Comparison of ENCODE assay signal across 29 cellular contexts in the genomic region with DNA sequence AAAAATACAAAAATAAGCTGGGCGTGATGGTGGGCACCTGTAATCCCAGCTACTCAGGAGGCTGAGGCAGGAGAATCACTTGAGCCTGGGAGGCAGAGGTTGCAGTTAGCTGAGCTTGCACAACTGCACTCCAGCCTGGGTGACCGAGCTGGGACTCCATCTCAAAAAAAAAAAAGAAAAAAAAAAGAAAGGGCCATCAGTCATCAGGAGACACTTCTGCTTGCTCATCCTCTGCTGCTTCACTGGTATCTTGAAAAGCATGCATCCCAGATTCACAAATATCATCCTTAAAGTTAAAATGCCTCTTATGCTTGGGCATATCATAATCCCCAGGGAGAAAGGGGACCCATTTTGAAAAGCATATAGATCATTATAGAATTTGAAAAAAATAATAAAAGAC.
A peak's percentile ranks its signal among the peaks of the same experiment; 100 is the strongest.
DNase-seq lines count a peak whose midpoint lies in the region; ATAC-seq, FAIRE-seq and TF ChIP-seq lines count a peak whose summit lies in the region.
"Had no signal": no experiment of that assay in that cellular context is flagged by ENCODE, and none has a peak within 500 bp of the region (broad histone marks: within the 10 kb centered on the region; RNA-seq: fewer than 3 reads in every experiment).

No MANE protein-coding gene starts in this region.

- H3K9me1 ChIP-seq in K562 (ENCODE audit: control insufficient read depth, insufficient read depth, low read length) = no peaks in the 10 kb centered on the region

- TF ChIP-seq EP300 in K562 (IDR thresholded peaks at IDR 0.05; ENCODE audit: low read length) = no peak

- no peak overlapping the region for H2AFZ ChIP-seq in K562 (ENCODE audit: low read depth, low read length)

- no peak overlapping the region for H3K27ac ChIP-seq in K562 (ENCODE audit: extremely low read depth, low read depth, low read length)
- H3K27ac ChIP-seq: 22Rv1; A549; BLaER1; BLaER1 treated with 17β-estradiol and CSF1 and Interleukin-3, amounts not matched to agents 10 nM and 100 nM; C4-2B had no signal

- H3K27me3 ChIP-seq in K562 (ENCODE audit: control insufficient read depth in 2 of 2, insufficient read depth in 2 of 2, low read length in 2 of 2) = no peaks in the 10 kb centered on the region
- H3K27me3 ChIP-seq: BE2C; BLaER1; BLaER1 treated with 17β-estradiol and CSF1 and Interleukin-3, amounts not matched to agents 10 nM and 100 nM had no signal

- no peak overlapping the region for H3K4me2 ChIP-seq in K562 (ENCODE audit: insufficient read depth, low read length)
- H3K4me2 ChIP-seq: A549; BLaER1; BLaER1 treated with 17β-estradiol and CSF1 and Interleukin-3, amounts not matched to agents 10 nM and 100 nM had no signal

- TF ChIP-seq CTCF in K562 (IDR thresholded peaks at IDR 0.05 in 2 of 3, conservative IDR thresholded peaks at IDR 0.05 in 1 of 3; ENCODE audit: insufficient read depth in 2 of 3, low read depth in 1 of 3, low read length in 3 of 3) = no peak

- no TSS peak for BruUV-seq in K562 (replicated peaks; lab: Mats Ljungman, UMichigan)

- H3K79me2 ChIP-seq in K562 (ENCODE audit: control insufficient read depth, insufficient read depth, low read length) = no peaks in the 10 kb centered on the region

- POLR2A ChIA-PET in K562 (lab: Yijun Ruan, JAX) = no interaction called here

- H3K9ac ChIP-seq in K562 (ENCODE audit: insufficient read depth in 1 of 2, low read depth in 2 of 2, low read length in 2 of 2) = no peak overlapping the region
- H3K9ac ChIP-seq: BLaER1; BLaER1 treated with 17β-estradiol and CSF1 and Interleukin-3, amounts not matched to agents 10 nM and 100 nM had no signal

- in situ Hi-C loops in K562 (cut with MboI) = no loop called here

- WGBS in K562 (ENCODE audit: insufficient coverage, low coverage, missing lambda C conversion rate) = 62% methylated on average over 2 of the region's 2 CpGs

- DNase-seq in K562 (ENCODE audit: extremely low read depth in 1 of 4, low spot score in 3 of 4) (no peak), NCI-H774 (lab: John Stamatoyannopoulos, UW) (no peak)
- DNase-seq: 8988T; ACHN; AML-193; BE2C; C1 segment of cervical spinal cord; Caco-2; Calu3; CD4-positive, alpha-beta memory T cell; CD4-positive, alpha-beta T cell; CD4-positive, CD25-positive, alpha-beta regulatory T cell; CD8-positive, alpha-beta memory T cell; CD8-positive, alpha-beta T cell; COR-L47; DMS 273 treated with DMSO at 0.1 percent for 48 hours; DMS153; DMS53; DMS79; DMS79 treated with DMSO at 0.1 percent for 48 hours; DND-41; EL had no signal

- CTCF ChIA-PET in K562 (lab: Yijun Ruan, JAX; ENCODE audit: low intra/inter-chr PET ratio) = no interaction called here

- no peak for TF ChIP-seq RAD21 in K562 (CRISPR knock-in tag; conservative IDR thresholded peaks at IDR 0.05 in 1 of 2, IDR thresholded peaks at IDR 0.05 in 1 of 2)

- no peak for FAIRE-seq in K562 (lab: Jason Lieb, UNC)
- FAIRE-seq: A204.1, A549, D721Med had no signal

- H3K36me3 ChIP-seq in K562 (ENCODE audit: control insufficient read depth, insufficient read depth, low read length) = no peaks in the 10 kb centered on the region
- H3K36me3 ChIP-seq: BE2C; BLaER1; BLaER1 treated with 17β-estradiol and CSF1 and Interleukin-3, amounts not matched to agents 10 nM and 100 nM had no signal

- no peak for TF ChIP-seq POLR2A in K562 (conservative IDR thresholded peaks at IDR 0.05)

- no peak for ATAC-seq in K562
- ATAC-seq: A549; CD8-positive, alpha-beta T cell had no signal

- no peaks in the 10 kb centered on the region for H4K20me1 ChIP-seq in K562 (replicated peaks; ENCODE audit: control insufficient read depth, insufficient read depth, low read length)
- H4K20me1 ChIP-seq: BLaER1; BLaER1 treated with 17β-estradiol and CSF1 and Interleukin-3, amounts not matched to agents 10 nM and 100 nM had no signal

- no peak overlapping the region for H3K4me3 ChIP-seq in K562
- H3K4me3 ChIP-seq: A549; BLaER1; BLaER1 treated with 17β-estradiol and CSF1 and Interleukin-3, amounts not matched to agents 10 nM and 100 nM had no signal

- H3K4me1 ChIP-seq in K562 (replicated peaks in 1 of 2; ENCODE audit: control insufficient read depth in 2 of 2, insufficient read depth in 2 of 2, low read length in 2 of 2) = no peaks in the 10 kb centered on the region; a peak in 1 of 5 replicates
- H3K4me1 ChIP-seq: BE2C; BLaER1; BLaER1 treated with 17β-estradiol and CSF1 and Interleukin-3, amounts not matched to agents 10 nM and 100 nM; Caco-2 had no signal

- no peaks in the 10 kb centered on the region for H3K9me3 ChIP-seq in K562 (replicated peaks; ENCODE audit: control insufficient read depth, insufficient read depth, low read depth, low read length)
- H3K9me3 ChIP-seq: A549; BE2C; BLaER1; BLaER1 treated with 17β-estradiol and CSF1 and Interleukin-3, amounts not matched to agents 10 nM and 100 nM; Caco-2 had no signal

- intact Hi-C loops in K562 (cut with micrococcal nuclease) = no loop called here

TF ChIP-seq in K562, 482 proteins besides CTCF, POLR2A, EP300 and RAD21 (continues in another document):
- TF ChIP-seq C11orf30 (IDR thresholded peaks at IDR 0.05; ENCODE audit: low read depth) (peak; percentile 21; the same call in 1 of the 2 replicates), DACH1 (IDR thresholded peaks at IDR 0.05; ENCODE audit: partially characterized antibody) (no peak), MIER1 (IDR thresholded peaks at IDR 0.05; ENCODE audit: low read depth) (no peak), ZNF316 (IDR thresholded peaks at IDR 0.05) (peak; percentile 46), IFI16 (CRISPR knock-in tag; IDR thresholded peaks at IDR 0.05) (no peak), NFIC (IDR thresholded peaks at IDR 0.05) (no peak), RBM17 (IDR thresholded peaks at IDR 0.05; ENCODE audit: borderline replicate concordance, low read depth, low read length) (no peak), SAP30 (IDR thresholded peaks at IDR 0.05; ENCODE audit: borderline replicate concordance, insufficient read depth, low read depth, low read length, poor library complexity, severe bottlenecking) (no peak), MEIS2 (IDR thresholded peaks at IDR 0.05; ENCODE audit: partially characterized antibody) (peak; percentile 78), MEF2D (tag; conservative IDR thresholded peaks at IDR 0.05; ENCODE audit: low read depth) (no peak), FOXJ3 (CRISPR knock-in tag; IDR thresholded peaks at IDR 0.05) (no peak), ZNF121 (CRISPR knock-in tag; conservative IDR thresholded peaks at IDR 0.05) (no peak), NCOA1 (IDR thresholded peaks at IDR 0.05; ENCODE audit: low read depth) (no peak), ZNF384 (IDR thresholded peaks at IDR 0.05; ENCODE audit: low read depth, low read length) (peak; percentile 74), NFE2 (IDR thresholded peaks at IDR 0.05; ENCODE audit: low read depth) (no peak), ZNF584 (CRISPR knock-in tag; IDR thresholded peaks at IDR 0.05; ENCODE audit: low read depth) (no peak), HMGN3 (IDR thresholded peaks at IDR 0.05; ENCODE audit: borderline replicate concordance, extremely low read depth, insufficient read length, low read depth, low read length) (no peak), RB1 (IDR thresholded peaks at IDR 0.05; ENCODE audit: low read depth) (no peak), ZNF134 (CRISPR knock-in tag; conservative IDR thresholded peaks at IDR 0.05) (no peak), TCF7 (IDR thresholded peaks at IDR 0.05; ENCODE audit: borderline replicate concordance) (no peak)
- TF ChIP-seq, protein P1, sequence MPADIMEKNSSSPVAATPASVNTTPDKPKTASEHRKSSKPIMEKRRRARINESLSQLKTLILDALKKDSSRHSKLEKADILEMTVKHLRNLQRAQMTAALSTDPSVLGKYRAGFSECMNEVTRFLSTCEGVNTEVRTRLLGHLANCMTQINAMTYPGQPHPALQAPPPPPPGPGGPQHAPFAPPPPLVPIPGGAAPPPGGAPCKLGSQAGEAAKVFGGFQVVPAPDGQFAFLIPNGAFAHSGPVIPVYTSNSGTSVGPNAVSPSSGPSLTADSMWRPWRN (IDR thresholded peaks at IDR 0.05; ENCODE audit: low read depth) = no peak
- TF ChIP-seq, protein P2, sequence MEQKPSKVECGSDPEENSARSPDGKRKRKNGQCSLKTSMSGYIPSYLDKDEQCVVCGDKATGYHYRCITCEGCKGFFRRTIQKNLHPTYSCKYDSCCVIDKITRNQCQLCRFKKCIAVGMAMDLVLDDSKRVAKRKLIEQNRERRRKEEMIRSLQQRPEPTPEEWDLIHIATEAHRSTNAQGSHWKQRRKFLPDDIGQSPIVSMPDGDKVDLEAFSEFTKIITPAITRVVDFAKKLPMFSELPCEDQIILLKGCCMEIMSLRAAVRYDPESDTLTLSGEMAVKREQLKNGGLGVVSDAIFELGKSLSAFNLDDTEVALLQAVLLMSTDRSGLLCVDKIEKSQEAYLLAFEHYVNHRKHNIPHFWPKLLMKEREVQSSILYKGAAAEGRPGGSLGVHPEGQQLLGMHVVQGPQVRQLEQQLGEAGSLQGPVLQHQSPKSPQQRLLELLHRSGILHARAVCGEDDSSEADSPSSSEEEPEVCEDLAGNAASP (IDR thresholded peaks at IDR 0.05) = no peak
- TF ChIP-seq, protein P3, sequence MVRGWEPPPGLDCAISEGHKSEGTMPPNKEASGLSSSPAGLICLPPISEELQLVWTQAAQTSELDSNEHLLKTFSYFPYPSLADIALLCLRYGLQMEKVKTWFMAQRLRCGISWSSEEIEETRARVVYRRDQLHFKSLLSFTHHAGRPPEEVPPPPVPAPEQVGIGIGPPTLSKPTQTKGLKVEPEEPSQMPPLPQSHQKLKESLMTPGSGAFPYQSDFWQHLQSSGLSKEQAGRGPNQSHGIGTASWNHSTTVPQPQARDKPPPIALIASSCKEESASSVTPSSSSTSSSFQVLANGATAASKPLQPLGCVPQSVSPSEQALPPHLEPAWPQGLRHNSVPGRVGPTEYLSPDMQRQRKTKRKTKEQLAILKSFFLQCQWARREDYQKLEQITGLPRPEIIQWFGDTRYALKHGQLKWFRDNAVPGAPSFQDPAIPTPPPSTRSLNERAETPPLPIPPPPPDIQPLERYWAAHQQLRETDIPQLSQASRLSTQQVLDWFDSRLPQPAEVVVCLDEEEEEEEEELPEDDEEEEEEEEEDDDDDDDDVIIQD (CRISPR knock-in tag; IDR thresholded peaks at IDR 0.05) = no peak
- TF ChIP-seq, protein P4, sequence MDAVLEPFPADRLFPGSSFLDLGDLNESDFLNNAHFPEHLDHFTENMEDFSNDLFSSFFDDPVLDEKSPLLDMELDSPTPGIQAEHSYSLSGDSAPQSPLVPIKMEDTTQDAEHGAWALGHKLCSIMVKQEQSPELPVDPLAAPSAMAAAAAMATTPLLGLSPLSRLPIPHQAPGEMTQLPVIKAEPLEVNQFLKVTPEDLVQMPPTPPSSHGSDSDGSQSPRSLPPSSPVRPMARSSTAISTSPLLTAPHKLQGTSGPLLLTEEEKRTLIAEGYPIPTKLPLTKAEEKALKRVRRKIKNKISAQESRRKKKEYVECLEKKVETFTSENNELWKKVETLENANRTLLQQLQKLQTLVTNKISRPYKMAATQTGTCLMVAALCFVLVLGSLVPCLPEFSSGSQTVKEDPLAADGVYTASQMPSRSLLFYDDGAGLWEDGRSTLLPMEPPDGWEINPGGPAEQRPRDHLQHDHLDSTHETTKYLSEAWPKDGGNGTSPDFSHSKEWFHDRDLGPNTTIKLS (IDR thresholded peaks at IDR 0.05; ENCODE audit: borderline replicate concordance, low read depth) = no peak
